Comparison of ENCODE assay signal across 11 cellular contexts in the genomic region with DNA sequence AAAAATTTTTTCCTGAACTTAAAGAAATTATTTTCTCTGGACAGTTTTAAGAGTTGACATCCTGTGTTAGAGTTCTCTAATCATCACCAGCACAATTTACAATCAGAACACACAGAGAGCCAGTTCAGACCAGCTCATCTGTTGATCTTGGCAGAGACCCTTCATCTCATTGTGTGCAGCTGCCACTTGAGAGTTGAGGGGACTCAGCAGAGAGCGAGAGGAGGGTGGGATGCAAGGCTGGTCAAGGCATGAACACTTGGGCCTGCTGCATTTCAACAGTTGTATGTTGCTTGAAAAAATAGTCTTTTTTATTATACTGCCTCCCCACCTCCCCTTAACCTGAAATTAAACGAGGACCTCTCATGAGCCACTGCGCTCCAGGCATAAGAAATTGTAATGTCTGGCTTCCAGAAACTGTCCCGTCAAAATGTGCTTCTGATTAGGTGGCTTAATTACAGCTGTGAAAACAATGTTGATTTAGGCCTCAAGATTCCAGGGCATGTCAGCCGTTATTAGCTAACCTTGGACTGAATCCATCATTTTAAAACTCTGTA.
DNase-seq lines count a peak whose midpoint lies in the region; ATAC-seq and TF ChIP-seq lines count a peak whose summit lies in the region.
"Had no signal": no experiment of that assay in that cellular context is flagged by ENCODE, and none has a peak within 500 bp of the region (broad histone marks: within the 10 kb centered on the region; RNA-seq: fewer than 3 reads in every experiment).

No MANE protein-coding gene starts in this region.

- H3K4me3 Mint-ChIP-seq in nephron, result no peak overlapping the region
- H3K4me3 Mint-ChIP-seq: central memory CD8-positive, alpha-beta T cell; neural crest cell had no signal

- H3K27ac Mint-ChIP-seq in nephron, result peak overlapping the region; percentile 50 to 94 (median 75)

- peaks cover 14% of the 10 kb centered on the region for H3K9me3 Mint-ChIP-seq in nephron

- no peak for TF ChIP-seq CTCF in astrocyte of the spinal cord (IDR thresholded peaks at IDR 0.05; ENCODE audit: low read depth, low read length)
- TF ChIP-seq CTCF in nephron (IDR thresholded peaks at IDR 0.05; ENCODE audit: unreplicated experiment in 3 of 3), result no peak
- TF ChIP-seq CTCF in GM13977 (IDR thresholded peaks at IDR 0.05; ENCODE audit: extremely low read depth, insufficient read depth, missing control alignments), result no peak

- H3K4me1 Mint-ChIP-seq in nephron, result peaks cover 26% of the 10 kb centered on the region
- H3K4me1 Mint-ChIP-seq: central memory CD8-positive, alpha-beta T cell had no signal

- H3K27me3 Mint-ChIP-seq in nephron (ENCODE audit: low read depth), result no peaks in the 10 kb centered on the region
- H3K27me3 Mint-ChIP-seq: central memory CD8-positive, alpha-beta T cell had no signal

- no peak for ATAC-seq in HG03159 (IDR thresholded peaks at IDR 0.05; ENCODE audit: unreplicated experiment)
- ATAC-seq: upper lobe of right lung had no signal

- peaks cover 11% of the 10 kb centered on the region for H3K36me3 Mint-ChIP-seq in nephron (ENCODE audit: low read depth)

- in situ Hi-C loops in astrocyte of the spinal cord (cut with HindIII; ENCODE audit: low sequenced_read_pairs), result no loop called here
- in situ Hi-C loops in GM13977 (cut with MboI; ENCODE audit: low pct_unique_long_range_greater_than_20kb, low sequenced_read_pairs, unreplicated experiment), result no loop called here

- no peak overlapping the region for H3K4me3 ChIP-seq in astrocyte of the spinal cord (ENCODE audit: low read depth, low read length)
- H3K4me3 ChIP-seq: upper lobe of right lung had no signal

- DNase-seq in DMS114 treated with DMSO at 0.1 percent for 48 hours (lab: John Stamatoyannopoulos, UW; ENCODE audit: unreplicated experiment) (peak; percentile 2), NCI-H128 (lab: John Stamatoyannopoulos, UW; ENCODE audit: unreplicated experiment) (peak; percentile 28), astrocyte of the spinal cord (ENCODE audit: low read depth, low spot score) (peak; percentile 74), putamen (ENCODE audit: low spot score) (no peak), cerebellar nuclear complex (lab: John Stamatoyannopoulos, UW) (no peak), GM13977 (ENCODE audit: low spot score) (no peak)
- DNase-seq: upper lobe of right lung had no signal

Comparison
In these comparisons a context has a peak if more than half of its experiments do, and no peak if none do; other contexts are left out.
1. DNase-seq: peak in DMS114 treated with DMSO at 0.1 percent for 48 hours (single experiment), NCI-H128 (single experiment) and astrocyte of the spinal cord (single experiment); none in putamen (single experiment), cerebellar nuclear complex (0 of 2) and GM13977 (single experiment).